11 cellular contexts compared by ENCODE assay signal in the genomic region with DNA sequence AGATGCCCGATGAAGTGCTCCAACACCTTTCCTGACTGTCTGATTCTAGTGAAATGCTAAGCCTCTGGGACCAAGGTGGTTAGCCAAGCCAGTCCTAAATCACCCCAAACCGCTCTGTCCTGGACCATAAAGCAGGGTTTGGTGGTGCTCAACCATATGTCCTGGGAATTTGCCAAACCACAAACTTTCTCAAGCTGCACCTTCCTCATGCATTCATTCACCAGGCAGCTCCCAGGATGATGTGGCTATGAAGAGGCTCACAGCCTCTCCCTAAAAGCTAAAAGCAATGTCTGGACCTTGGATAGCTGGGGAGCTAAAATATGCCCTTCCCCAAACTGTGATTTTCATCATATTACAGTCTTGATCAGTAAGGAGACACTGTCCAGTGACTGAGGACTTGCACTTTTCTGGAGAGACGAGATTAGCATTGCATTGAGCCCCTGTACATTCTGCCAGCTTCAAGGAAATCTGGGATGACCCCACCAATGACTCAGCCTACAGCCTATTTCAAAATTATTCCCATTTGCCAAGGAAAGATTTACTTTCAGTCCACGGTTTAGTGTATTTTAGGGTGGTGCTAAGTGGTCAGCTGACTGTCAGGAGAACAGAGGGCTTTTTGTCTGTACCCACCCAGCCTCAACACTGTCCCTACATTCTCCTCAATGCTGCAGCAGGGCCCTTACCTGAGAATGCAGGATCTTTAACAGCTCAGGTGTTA. TPM values are rescaled to one million over a fixed set of nuclear protein-coding genes. Genes with fewer than 3 reads are reported as not detected.
A peak's percentile ranks its signal among the peaks of the same experiment; 100 is the strongest.
DNase-seq lines count a peak whose midpoint lies in the region; ATAC-seq, FAIRE-seq and TF ChIP-seq lines count a peak whose summit lies in the region.
"Not testable (repeated sequence)": the region's sequence is repeated elsewhere in the genome, so short reads cannot be mapped to it uniquely, and the experiment has no call there.
"Had no signal": no experiment of that assay in that cellular context is flagged by ENCODE, and none has a peak within 500 bp of the region (broad histone marks: within the 10 kb centered on the region; RNA-seq: fewer than 3 reads in every experiment).

No MANE protein-coding gene starts in this region.

- TF ChIP-seq CTCF in bronchial epithelial cell (IDR thresholded peaks at IDR 0.05; ENCODE audit: insufficient read depth, low read length, severe bottlenecking); fibroblast of pulmonary artery (IDR thresholded peaks at IDR 0.05; ENCODE audit: low read length, missing control alignments); HepG2 (CRISPR knock-in tag; IDR thresholded peaks at IDR 0.05); retinal pigment epithelial cell (conservative IDR thresholded peaks at IDR 0.05; ENCODE audit: low read depth, low read length): not testable (repeated sequence)

- in situ Hi-C loops in HepG2 (cut with HindIII; ENCODE audit: extremely low pct_ligation_motif_present, low pct_unique_long_range_greater_than_20kb) = not testable (repeated sequence)

- not testable (repeated sequence) for H4K20me1 ChIP-seq in HepG2 (ENCODE audit: insufficient read depth, low read length)

- peak; percentile 88 for FAIRE-seq in bronchial epithelial cell (lab: Jason Lieb, UNC)
- not testable (repeated sequence) for FAIRE-seq in HepG2 (lab: Jason Lieb, UNC)

- H3K27me3 ChIP-seq in MG63 (peaks cover 12% of the 10 kb centered on the region), HepG2 (ENCODE audit: control insufficient read depth in 1 of 2, insufficient read depth in 2 of 2, low read length in 2 of 2) (peaks cover 2 to 13% of the 10 kb centered on the region in 2 experiments; a peak in 1 of 5 replicates)
- H3K27me3 ChIP-seq in adipocyte (replicated peaks; ENCODE audit: control insufficient read depth, insufficient read depth, low read length); bronchial epithelial cell (ENCODE audit: control insufficient read depth, insufficient read depth, low read length): not testable (repeated sequence)

- not testable (repeated sequence) for H3K9ac ChIP-seq in adipocyte (ENCODE audit: low read length); HepG2 (ENCODE audit: insufficient read depth, low read depth, low read length)

- POLR2A ChIA-PET in HepG2 (lab: Yijun Ruan, JAX) = not testable (repeated sequence)

- not testable (repeated sequence) for TF ChIP-seq EP300 in HepG2 (IDR thresholded peaks at IDR 0.05; ENCODE audit: low read depth in 2 of 2, low read length in 2 of 2); HepG2 (CRISPR knock-in tag; IDR thresholded peaks at IDR 0.05; ENCODE audit: borderline replicate concordance)

- 7% methylated on average over 2 of the region's 4 CpGs for WGBS in HepG2 (ENCODE audit: low lambda C conversion rate)

- not testable (repeated sequence) for H3K79me2 ChIP-seq in HepG2 (ENCODE audit: insufficient read depth, low read length)

- intact Hi-C loops in HepG2 (cut with micrococcal nuclease; ENCODE audit: unreplicated experiment) = not testable (repeated sequence)

- H2AFZ ChIP-seq in HepG2 (ENCODE audit: low read length) = not testable (repeated sequence)

- H3K27ac ChIP-seq in HepG2 (ENCODE audit: extremely low read length, insufficient read depth, low read length) = not testable (repeated sequence)

- H3K4me3 ChIP-seq in MG63; adipocyte (ENCODE audit: low read length); bronchial epithelial cell (ENCODE audit: low read depth, low read length); fibroblast of pulmonary artery (replicated peaks; ENCODE audit: low read depth, low read length); HepG2 (replicated peaks in 1 of 3; ENCODE audit: insufficient read depth in 1 of 3, low read depth in 2 of 3, low read length in 3 of 3); retinal pigment epithelial cell (ENCODE audit: low read length): not testable (repeated sequence)

- CTCF ChIA-PET in HepG2 (lab: Yijun Ruan, JAX; ENCODE audit: low intra/inter-chr PET ratio, low total read pairs) = not testable (repeated sequence)

- not testable (repeated sequence) for BruUV-seq in HepG2 (replicated peaks; lab: Mats Ljungman, UMichigan)

- H3K9me3 ChIP-seq in MG63; adipocyte (ENCODE audit: control insufficient read depth, low read length); HepG2 (ENCODE audit: low read length): not testable (repeated sequence)

- H3K4me1 ChIP-seq in adipocyte (ENCODE audit: control insufficient read depth, insufficient read depth, low read length) (peaks cover 12% of the 10 kb centered on the region), HepG2 (ENCODE audit: insufficient read depth, low read length) (peaks cover 10% of the 10 kb centered on the region; the same call in 1 of the 2 replicates)

- DNase-seq in AG08395 (ENCODE audit: low spot score) (peak; percentile 4), GM03348 (ENCODE audit: low spot score) (peak; percentile 15), MG63 (peak; percentile 40), adipocyte (ENCODE audit: low read depth) (peak; percentile 25), bronchial epithelial cell (ENCODE audit: low read depth) (peak; percentile 38), fibroblast of pulmonary artery (ENCODE audit: low read depth) (peak; percentile 2), HepG2 (ENCODE audit: low spot score) (peak; percentile 15), retinal pigment epithelial cell (ENCODE audit: low read depth) (peak; percentile 10)

- H3K36me3 ChIP-seq in MG63; adipocyte (ENCODE audit: control insufficient read depth, insufficient read depth, low read length, severe bottlenecking); bronchial epithelial cell (ENCODE audit: control insufficient read depth, insufficient read depth, low read length); HepG2 (replicated peaks in 1 of 2; ENCODE audit: control insufficient read depth in 1 of 2, insufficient read depth in 2 of 2, low read length in 2 of 2): not testable (repeated sequence)

- TF ChIP-seq POLR2A in HepG2 (IDR thresholded peaks at IDR 0.05; ENCODE audit: insufficient read depth in 1 of 2, low read depth in 2 of 2, low read length in 2 of 2) = not testable (repeated sequence)

- TF ChIP-seq RAD21 in HepG2 (CRISPR knock-in tag; IDR thresholded peaks at IDR 0.05) = not testable (repeated sequence)

- ATAC-seq in HepG2 = peak; percentile 40

- not testable (repeated sequence) for H3K4me2 ChIP-seq in HepG2 (ENCODE audit: low read depth, low read length)

RNA-seq across cellular contexts. Expression of a gene that starts 15.3 kb away (rescaled TPM):
- total RNA-seq in MG63 (2014; rRNA removed; shearing (Covaris generic); ENCODE audit: low replicate concordance) = 21.7 and 28.9 TPM in 2 replicates
- 17.1 and 17.3 TPM in 2 replicates for total RNA-seq in bronchial epithelial cell
- 21.1 and 48.7 TPM in 2 replicates for total RNA-seq in HepG2 (2016; rRNA removed; fragmentation: Illumina TruSeq; extraction: Trizol)
- total RNA-seq in HepG2 (2016; cell fraction: cytosol; rRNA removed; fragmentation: Illumina TruSeq; extraction: Trizol; ENCODE audit: low read depth) = 14.2 and 16.0 TPM in 2 replicates
- 23.0 and 48.1 TPM in 2 replicates for total RNA-seq in HepG2 (2016; cell fraction: insoluble cytoplasmic fraction; rRNA removed; fragmentation: Illumina TruSeq; extraction: Trizol)
- 13.2 and 16.6 TPM in 2 replicates for total RNA-seq in HepG2 (2016; cell fraction: membrane; rRNA removed; fragmentation: Illumina TruSeq; extraction: Trizol)
- 119 and 133 TPM in 2 replicates for total RNA-seq in HepG2 (2016; cell fraction: nucleus; rRNA removed; fragmentation: Illumina TruSeq; extraction: Trizol)
- polyA plus RNA-seq in HepG2 (2011; rRNA removed) = 48.8 and 49.0 TPM in 2 replicates
- 9.3 and 9.4 TPM in 2 replicates for polyA plus RNA-seq in HepG2 (2011; cell fraction: cytosol; rRNA removed)
- polyA plus RNA-seq in HepG2 (2011; cell fraction: nucleus; rRNA removed) = 247 and 272 TPM in 2 replicates
- polyA plus RNA-seq in HepG2 (2012) = 22.6 and 28.1 TPM in 2 replicates
- 0.83 and 0.96 TPM in 2 replicates for polyA plus RNA-seq in HepG2 (2016; cell fraction: cytosol; fragmentation: Illumina TruSeq; extraction: Trizol; ENCODE audit: low read depth)
- 10.7 and 14.2 TPM in 2 replicates for polyA plus RNA-seq in HepG2 (2016; cell fraction: insoluble cytoplasmic fraction; fragmentation: Illumina TruSeq; extraction: Trizol; ENCODE audit: low read depth)
- 1.6 and 2.9 TPM in 2 replicates for polyA plus RNA-seq in HepG2 (2016; cell fraction: membrane; fragmentation: Illumina TruSeq; extraction: Trizol; ENCODE audit: low read depth)
- 184 and 186 TPM in 2 replicates for polyA plus RNA-seq in HepG2 (2016; cell fraction: nucleus; fragmentation: Illumina TruSeq; extraction: Trizol; ENCODE audit: insufficient read depth, low read depth)
- polyA minus RNA-seq in HepG2 (2011; rRNA and poly(A)+ RNA removed; ENCODE audit: low replicate concordance) = 33.0 and 107 TPM in 2 replicates
- polyA minus RNA-seq in HepG2 (2011; cell fraction: cytosol; rRNA and poly(A)+ RNA removed) = 5.9 and 8.2 TPM in 2 replicates
- 97.7 and 101 TPM in 2 replicates for polyA minus RNA-seq in HepG2 (2011; cell fraction: nucleus; rRNA and poly(A)+ RNA removed)

RNA-seq across cellular contexts. Expression of a gene that starts 15.6 kb away (rescaled TPM):
- total RNA-seq in MG63 (2014; rRNA removed; shearing (Covaris generic); ENCODE audit: low replicate concordance) = not detected in 2 replicates
- total RNA-seq in bronchial epithelial cell = not detected in 2 replicates
- not detected in 2 replicates for total RNA-seq in HepG2 (2016; rRNA removed; fragmentation: Illumina TruSeq; extraction: Trizol)
- total RNA-seq in HepG2 (2016; cell fraction: cytosol; rRNA removed; fragmentation: Illumina TruSeq; extraction: Trizol; ENCODE audit: low read depth) = not detected in 2 replicates
- total RNA-seq in HepG2 (2016; cell fraction: insoluble cytoplasmic fraction; rRNA removed; fragmentation: Illumina TruSeq; extraction: Trizol) = not detected in 2 replicates
- not detected in 2 replicates for total RNA-seq in HepG2 (2016; cell fraction: membrane; rRNA removed; fragmentation: Illumina TruSeq; extraction: Trizol)
- not detected in 2 replicates for total RNA-seq in HepG2 (2016; cell fraction: nucleus; rRNA removed; fragmentation: Illumina TruSeq; extraction: Trizol)
- not detected in 2 replicates for polyA plus RNA-seq in HepG2 (2011; rRNA removed)
- polyA plus RNA-seq in HepG2 (2011; cell fraction: cytosol; rRNA removed) = not detected in 2 replicates
- polyA plus RNA-seq in HepG2 (2011; cell fraction: nucleus; rRNA removed) = not detected in 2 replicates
- not detected in 2 replicates for polyA plus RNA-seq in HepG2 (2012)
- not detected in 2 replicates for polyA plus RNA-seq in HepG2 (2016; cell fraction: cytosol; fragmentation: Illumina TruSeq; extraction: Trizol; ENCODE audit: low read depth)
- polyA plus RNA-seq in HepG2 (2016; cell fraction: insoluble cytoplasmic fraction; fragmentation: Illumina TruSeq; extraction: Trizol; ENCODE audit: low read depth) = not detected in 2 replicates
- not detected in 2 replicates for polyA plus RNA-seq in HepG2 (2016; cell fraction: membrane; fragmentation: Illumina TruSeq; extraction: Trizol; ENCODE audit: low read depth)
- polyA plus RNA-seq in HepG2 (2016; cell fraction: nucleus; fragmentation: Illumina TruSeq; extraction: Trizol; ENCODE audit: insufficient read depth, low read depth) = not detected in 2 replicates
- polyA minus RNA-seq in HepG2 (2011; rRNA and poly(A)+ RNA removed; ENCODE audit: low replicate concordance) = not detected in 2 replicates
- polyA minus RNA-seq in HepG2 (2011; cell fraction: cytosol; rRNA and poly(A)+ RNA removed) = not detected in 2 replicates
- polyA minus RNA-seq in HepG2 (2011; cell fraction: nucleus; rRNA and poly(A)+ RNA removed) = not detected in 2 replicates
- total RNA-seq: CD8-positive, alpha-beta memory T cell; H1; Right ventricle myocardium superior had no signal
- polyA plus RNA-seq: CD8-positive, alpha-beta memory T cell had no signal

RNA-seq across cellular contexts. Expression of a gene that starts 56.8 kb away (rescaled TPM):
- total RNA-seq in MG63 (2014; rRNA removed; shearing (Covaris generic); ENCODE audit: low replicate concordance) = 1.4 and 2.3 TPM in 2 replicates
- 1.8 and 7.3 TPM in 2 replicates for total RNA-seq in bronchial epithelial cell
- total RNA-seq in HepG2 (2016; rRNA removed; fragmentation: Illumina TruSeq; extraction: Trizol) = 14.1 and 16.2 TPM in 2 replicates
- 2.9 and 3.6 TPM in 2 replicates for total RNA-seq in HepG2 (2016; cell fraction: cytosol; rRNA removed; fragmentation: Illumina TruSeq; extraction: Trizol; ENCODE audit: low read depth)
- total RNA-seq in HepG2 (2016; cell fraction: insoluble cytoplasmic fraction; rRNA removed; fragmentation: Illumina TruSeq; extraction: Trizol) = 10.9 and 14.2 TPM in 2 replicates
- 8.8 and 11.1 TPM in 2 replicates for total RNA-seq in HepG2 (2016; cell fraction: membrane; rRNA removed; fragmentation: Illumina TruSeq; extraction: Trizol)
- total RNA-seq in HepG2 (2016; cell fraction: nucleus; rRNA removed; fragmentation: Illumina TruSeq; extraction: Trizol) = 15.6 and 17.5 TPM in 2 replicates
- 21.4 and 31.8 TPM in 2 replicates for polyA plus RNA-seq in HepG2 (2011; rRNA removed)
- 18.1 and 18.6 TPM in 2 replicates for polyA plus RNA-seq in HepG2 (2011; cell fraction: cytosol; rRNA removed)
- 27.4 and 33.1 TPM in 2 replicates for polyA plus RNA-seq in HepG2 (2011; cell fraction: nucleus; rRNA removed)
- polyA plus RNA-seq in HepG2 (2012) = 26.5 and 28.0 TPM in 2 replicates
- polyA plus RNA-seq in HepG2 (2016; cell fraction: cytosol; fragmentation: Illumina TruSeq; extraction: Trizol; ENCODE audit: low read depth) = 2.1 TPM in 2 replicates
- polyA plus RNA-seq in HepG2 (2016; cell fraction: insoluble cytoplasmic fraction; fragmentation: Illumina TruSeq; extraction: Trizol; ENCODE audit: low read depth) = 12.1 and 13.3 TPM in 2 replicates
- 4.2 and 5.1 TPM in 2 replicates for polyA plus RNA-seq in HepG2 (2016; cell fraction: membrane; fragmentation: Illumina TruSeq; extraction: Trizol; ENCODE audit: low read depth)
- polyA plus RNA-seq in HepG2 (2016; cell fraction: nucleus; fragmentation: Illumina TruSeq; extraction: Trizol; ENCODE audit: insufficient read depth, low read depth) = 9.6 and 10.2 TPM in 2 replicates
- 0.19 and 25.8 TPM in 2 replicates for polyA minus RNA-seq in HepG2 (2011; rRNA and poly(A)+ RNA removed; ENCODE audit: low replicate concordance)
- polyA minus RNA-seq in HepG2 (2011; cell fraction: cytosol; rRNA and poly(A)+ RNA removed) = 7.8 and 12.8 TPM in 2 replicates
- 50.6 and 73.4 TPM in 2 replicates for polyA minus RNA-seq in HepG2 (2011; cell fraction: nucleus; rRNA and poly(A)+ RNA removed)
